Comparison of ENCODE assay signal across 13 cellular contexts in genomic region chr3:123339302-123339701, GRCh38.
"Had no signal": no experiment of that assay in that cellular context is flagged by ENCODE, and none has a peak within 500 bp of the region (broad histone marks: within the 10 kb centered on the region; RNA-seq: fewer than 3 reads in every experiment).

No MANE protein-coding gene starts in this region.

- H3K9me3 ChIP-seq: colonic mucosa had no signal

- DNase-seq: activated T-cell treated with anti-CD3 and anti-CD28 coated beads, Interleukin-2, amount 50 U/mL, for 1 hour; colonic mucosa; kidney glomerular epithelial cell; midbrain; nephron progenitor cell; stimulated activated CD4-positive, alpha-beta T cell treated with anti-CD3 and anti-CD28 coated beads, Interleukin-4, amount 100 ng/mL, for 1 hour; stimulated activated naive CD4-positive, alpha-beta T cell treated with Interleukin-2 at 50 U/mL for 16 hours; T-helper 9 cell had no signal

- ATAC-seq: activated naive CD4-positive, alpha-beta T cell treated with anti-CD3 and anti-CD28 coated beads, Interleukin-2, amount 50 U/mL, for 72 hours; activated T-helper 17 cell treated with anti-CD3 and anti-CD28 coated beads, Interleukin-2, amount 50 U/mL, for 72 hours; WTC11 had no signal

- H3K4me3 ChIP-seq: colonic mucosa had no signal

- H3K27me3 ChIP-seq: colonic mucosa had no signal

- H3K4me1 ChIP-seq: colonic mucosa, parathyroid adenoma had no signal

- H3K36me3 ChIP-seq: colonic mucosa had no signal

- H3K27ac ChIP-seq: epithelial cell of prostate, parathyroid adenoma had no signal
